In the genomic region with DNA sequence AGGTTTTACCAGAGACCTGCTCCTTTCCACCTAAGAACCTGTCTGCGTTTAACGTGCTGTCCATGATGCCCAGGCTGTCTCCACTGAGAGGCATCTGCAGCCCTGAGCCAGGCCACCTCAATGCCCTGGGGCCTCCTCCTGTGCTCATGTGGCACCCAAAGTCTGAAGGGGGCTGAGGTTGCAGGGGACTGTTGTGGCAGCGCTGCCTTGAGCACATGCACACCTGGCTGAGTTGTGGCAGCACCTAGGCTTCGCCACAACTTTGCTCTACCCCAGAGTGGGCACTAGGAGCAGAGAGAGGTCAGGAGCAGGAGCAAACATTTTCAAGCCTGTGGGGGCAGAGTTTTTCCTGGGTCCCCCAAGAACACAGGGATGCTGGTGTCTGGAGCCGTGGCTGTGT, we compare ENCODE assay signal across 33 cellular contexts.
"Had no signal": no experiment of that assay in that cellular context is flagged by ENCODE, and none has a peak within 500 bp of the region (broad histone marks: within the 10 kb centered on the region; RNA-seq: fewer than 3 reads in every experiment).

No MANE protein-coding gene starts in this region.

- H3K9me3 Mint-ChIP-seq: activated naive CD4-positive, alpha-beta T cell treated with anti-CD3 and anti-CD28 coated beads for 36 hours had no signal

- H3K27ac Mint-ChIP-seq: activated B cell treated with CpG ODN at 0.5 μM for 24 hours; activated CD4-positive, alpha-beta memory T cell treated with anti-CD3 and anti-CD28 coated beads for 36 hours; activated CD4-positive, alpha-beta T cell treated with anti-CD3 and anti-CD28 coated beads for 36 hours; activated CD4-positive, alpha-beta T cell treated with anti-CD3 and anti-CD28 coated beads, Interleukin-2, amount 10 ng/mL, durations not matched to agents 24 days and 14 days; activated CD8-positive, alpha-beta T cell treated with anti-CD3 and anti-CD28 coated beads for 36 hours; activated naive CD4-positive, alpha-beta T cell treated with anti-CD3 and anti-CD28 coated beads for 36 hours; activated naive CD4-positive, alpha-beta T cell treated with anti-CD3 and anti-CD28 coated beads, Interleukin-2, amount 50 U/mL, for 72 hours; activated naive CD8-positive, alpha-beta T cell treated with anti-CD3 and anti-CD28 coated beads for 36 hours; activated T-cell treated with anti-CD3 and anti-CD28 coated beads, Interleukin-2, amount 50 U/mL, for 72 hours; activated T-helper 1 cell treated with anti-CD3 and anti-CD28 coated beads, Interleukin-12 subunit alpha, Interleukin-12 subunit beta, Interleukin-2, Interleukin-4 antibody, amounts not matched to agents 30 ng/mL and 10 ng/mL and 1 ng/mL, durations not matched to agents 14 hours and 24 hours and 36 hours; activated T-helper 17 cell treated with anti-CD3 and anti-CD28 coated beads, Interleukin-2, amount 50 U/mL, for 72 hours; T-cell; T-helper 17 cell had no signal

- H3K9me3 ChIP-seq: adrenal gland had no signal

- ATAC-seq: activated CD4-positive, alpha-beta T cell treated with anti-CD3 and anti-CD28 coated beads for 36 hours; activated CD8-positive, alpha-beta T cell treated with anti-CD3 and anti-CD28 coated beads for 36 hours; activated naive CD4-positive, alpha-beta T cell treated with anti-CD3 and anti-CD28 coated beads, Interleukin-2, amount 50 U/mL, for 72 hours; activated T-cell treated with anti-CD3 and anti-CD28 coated beads, Interleukin-2, amount 50 U/mL, for 4 hours; activated T-cell treated with anti-CD3 and anti-CD28 coated beads, Interleukin-2, amount 50 U/mL, for 72 hours; activated T-helper 17 cell treated with anti-CD3 and anti-CD28 coated beads, Interleukin-2, amount 50 U/mL, for 72 hours; body of pancreas; T-cell; T-helper 17 cell had no signal

- H3K36me3 Mint-ChIP-seq: activated CD4-positive, alpha-beta memory T cell treated with anti-CD3 and anti-CD28 coated beads for 36 hours; activated naive CD4-positive, alpha-beta T cell treated with anti-CD3 and anti-CD28 coated beads, Interleukin-2, amount 50 U/mL, for 72 hours; activated naive CD8-positive, alpha-beta T cell treated with anti-CD3 and anti-CD28 coated beads for 36 hours; T-cell had no signal

- H3K4me1 Mint-ChIP-seq: activated B cell treated with CpG ODN at 0.5 μM for 24 hours; activated CD4-positive, alpha-beta T cell treated with anti-CD3 and anti-CD28 coated beads for 36 hours; activated CD4-positive, alpha-beta T cell treated with anti-CD3 and anti-CD28 coated beads, Interleukin-2, amount 10 ng/mL, durations not matched to agents 24 days and 14 days; activated naive CD8-positive, alpha-beta T cell treated with anti-CD3 and anti-CD28 coated beads for 36 hours; activated T-helper 17 cell treated with anti-CD3 and anti-CD28 coated beads, Interleukin-2, amount 50 U/mL, for 72 hours; T-cell; T-helper 17 cell had no signal

- H3K27me3 ChIP-seq: adrenal gland, body of pancreas, brain microvascular endothelial cell, breast epithelium had no signal

- H3K27ac ChIP-seq: adrenal gland, body of pancreas, brain microvascular endothelial cell, breast epithelium, VCaP had no signal

- H3K4me1 ChIP-seq: adrenal gland, body of pancreas, breast epithelium had no signal

- DNase-seq: activated B cell treated with CpG ODN at 0.5 μM for 24 hours; activated CD4-positive, alpha-beta memory T cell treated with anti-CD3 and anti-CD28 coated beads for 36 hours; activated CD4-positive, alpha-beta T cell treated with anti-CD3 and anti-CD28 coated beads for 1 hour; activated CD4-positive, alpha-beta T cell treated with anti-CD3 and anti-CD28 coated beads for 36 hours; activated CD4-positive, alpha-beta T cell treated with anti-CD3 and anti-CD28 coated beads, Interleukin-2, amount 10 ng/mL, durations not matched to agents 24 days and 14 days; activated CD4-positive, alpha-beta T cell treated with anti-CD3 and anti-CD28 coated beads, Interleukin-2, amount 50 U/mL, for 1 hour; activated CD4-positive, alpha-beta T cell treated with anti-CD3 and anti-CD28 coated beads, Interleukin-2, amount 50 U/mL, for 4 hours; activated CD8-positive, alpha-beta memory T cell treated with anti-CD3 and anti-CD28 coated beads, Interleukin-2, amount 50 U/mL, for 4 hours; activated CD8-positive, alpha-beta T cell treated with anti-CD3 and anti-CD28 coated beads for 36 hours; activated effector memory CD4-positive, alpha-beta T cell treated with anti-CD3 and anti-CD28 coated beads, Interleukin-2, amount 50 U/mL, for 16 hours; activated gamma-delta T cell treated with Interleukin-2 at 50 U/mL for 16 hours; activated naive CD4-positive, alpha-beta T cell; activated naive CD4-positive, alpha-beta T cell treated with anti-CD3 and anti-CD28 coated beads for 36 hours; activated naive CD4-positive, alpha-beta T cell treated with anti-CD3 and anti-CD28 coated beads, Interleukin-2, amount 50 U/mL, for 16 hours; activated naive CD8-positive, alpha-beta T cell treated with anti-CD3 and anti-CD28 coated beads for 36 hours; activated T-cell treated with anti-CD3 and anti-CD28 coated beads for 4 hours; activated T-cell treated with anti-CD3 and anti-CD28 coated beads, Interleukin-2, amount 50 U/mL, for 1 hour; activated T-cell treated with anti-CD3 and anti-CD28 coated beads, Interleukin-2, amount 50 U/mL, for 4 hours; activated T-cell treated with anti-CD3 and anti-CD28 coated beads, Interleukin-2, amount 50 U/mL, for 72 hours; adrenal gland; amniotic stem cell; aorta; body of pancreas; brain microvascular endothelial cell; central memory CD4-positive, alpha-beta T cell; T-cell; T-helper 17 cell; T1000 had no signal

- H3K4me3 Mint-ChIP-seq: activated B cell treated with CpG ODN at 0.5 μM for 24 hours; activated CD4-positive, alpha-beta memory T cell treated with anti-CD3 and anti-CD28 coated beads for 36 hours; activated CD4-positive, alpha-beta T cell treated with anti-CD3 and anti-CD28 coated beads for 36 hours; activated CD4-positive, alpha-beta T cell treated with anti-CD3 and anti-CD28 coated beads, Interleukin-2, amount 10 ng/mL, durations not matched to agents 24 days and 14 days; activated CD8-positive, alpha-beta T cell treated with anti-CD3 and anti-CD28 coated beads for 36 hours; activated naive CD4-positive, alpha-beta T cell treated with anti-CD3 and anti-CD28 coated beads for 36 hours; activated naive CD8-positive, alpha-beta T cell treated with anti-CD3 and anti-CD28 coated beads for 36 hours; activated T-cell treated with anti-CD3 and anti-CD28 coated beads, Interleukin-2, amount 50 U/mL, for 4 hours; activated T-cell treated with anti-CD3 and anti-CD28 coated beads, Interleukin-2, amount 50 U/mL, for 72 hours; activated T-helper 1 cell treated with anti-CD3 and anti-CD28 coated beads, Interleukin-12 subunit alpha, Interleukin-12 subunit beta, Interleukin-2, Interleukin-4 antibody, amounts not matched to agents 30 ng/mL and 10 ng/mL and 1 ng/mL, durations not matched to agents 14 hours and 24 hours and 36 hours; activated T-helper 17 cell treated with anti-CD3 and anti-CD28 coated beads, Interleukin-2, amount 50 U/mL, for 72 hours; T-cell; T-helper 17 cell had no signal

- H3K4me3 ChIP-seq: adrenal gland, body of pancreas, breast epithelium had no signal

- H3K36me3 ChIP-seq: adrenal gland, brain microvascular endothelial cell, breast epithelium had no signal
